11 cellular contexts compared by ENCODE assay signal in the genomic region with DNA sequence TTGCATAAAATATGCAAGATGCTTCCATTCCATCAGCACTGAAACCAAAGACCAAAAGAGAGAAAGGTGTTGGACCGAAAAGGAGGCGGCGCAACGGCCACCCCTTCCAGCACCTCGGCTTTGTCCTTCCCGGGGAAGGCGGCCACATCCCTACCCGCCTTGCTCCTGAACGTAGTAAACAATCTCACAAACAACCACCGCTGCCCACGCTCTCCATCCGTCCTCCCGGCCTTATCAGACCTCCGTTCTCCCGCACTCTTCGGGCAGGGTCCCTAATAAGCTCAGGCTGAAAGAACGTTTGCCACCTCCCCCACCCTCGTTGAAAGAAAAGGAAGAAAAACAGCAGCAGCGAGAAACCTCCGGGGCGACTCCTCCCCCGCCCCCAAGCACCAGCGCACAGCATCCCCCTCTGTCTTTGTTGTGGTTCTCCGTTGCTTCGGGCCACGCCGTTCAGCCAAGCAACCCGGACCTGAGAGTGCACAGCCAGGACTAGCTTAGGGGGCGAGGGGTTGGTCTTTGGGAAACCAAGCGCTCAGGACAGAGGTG. TPM values are rescaled to one million over a fixed set of nuclear protein-coding genes. Genes with fewer than 3 reads are reported as not detected.
DNase-seq lines count a peak whose midpoint lies in the region; ATAC-seq and TF ChIP-seq lines count a peak whose summit lies in the region.
"Had no signal": no experiment of that assay in that cellular context is flagged by ENCODE, and none has a peak within 500 bp of the region (broad histone marks: within the 10 kb centered on the region; RNA-seq: fewer than 3 reads in every experiment).

No MANE protein-coding gene starts in this region.

- CTCF ChIA-PET in CD4-positive, alpha-beta T cell (lab: Charles Lee) = no interaction called here

- WGBS in H9 (ENCODE audit: extremely low coverage, insufficient read length, low lambda C conversion rate) = no CpG with 5 or more reads among the region's 30 CpGs
- WGBS in aorta, 2 donors = 8% methylated on average over 30 of the region's 30 CpGs

- no peak for TF ChIP-seq CTCF in CD4-positive, alpha-beta T cell (IDR thresholded peaks at IDR 0.05)
- no peak for TF ChIP-seq CTCF in H9 (conservative IDR thresholded peaks at IDR 0.05)
- TF ChIP-seq CTCF in natural killer cell (IDR thresholded peaks at IDR 0.05) = no peak

- H3K36me3 ChIP-seq in aorta (ENCODE audit: control insufficient read depth in 1 of 2, insufficient read depth in 2 of 2, low read length in 1 of 2) = no peaks in the 10 kb centered on the region

- H3K23me2 ChIP-seq in H9 (ENCODE audit: insufficient read length, low read depth, low read length, poor library complexity, severe bottlenecking) = peaks cover 7% of the 10 kb centered on the region

- no peak overlapping the region for H3K14ac ChIP-seq in H9 (ENCODE audit: insufficient read depth, low read length)

- H3K4me1 Mint-ChIP-seq in CD4-positive, alpha-beta T cell (ENCODE audit: low read depth) = peaks cover 29% of the 10 kb centered on the region
- H3K4me1 Mint-ChIP-seq in H9 (peaks cover 23 to 40% of the 10 kb centered on the region in 2 experiments), natural killer cell (peaks cover 9 to 23% of the 10 kb centered on the region in 2 donors)
- peaks cover 5% of the 10 kb centered on the region for H3K4me1 Mint-ChIP-seq in activated T-helper 2 cell treated with anti-CD3 and anti-CD28 coated beads, Interferon-gamma antibody, Interleukin-2, Interleukin-4, amounts not matched to agents 10 μg/mL and 5 μg/mL and 100 μg/mL, durations not matched to agents 14 hours and 24 hours and 36 hours (ENCODE audit: low read depth)

- H2BK20ac ChIP-seq in H9 (ENCODE audit: low read depth, low read length, poor library complexity, severe bottlenecking) = no peak overlapping the region

- no peak overlapping the region for H3K4ac ChIP-seq in H9 (ENCODE audit: low read depth, low read length)

- no peak overlapping the region for H4K8ac ChIP-seq in H9 (replicated peaks; ENCODE audit: insufficient read length, low read depth, low read length)

- intact Hi-C loops in CD4-positive, alpha-beta T cell (cut with DNase I, micrococcal nuclease) = loop anchor here in 1 of 2 experiments (5.0 kb wide), 1 partner anchor 33 kb away; no protein-coding TSS in a partner anchor
- intact Hi-C loops in activated T-helper 2 cell treated with anti-CD3 and anti-CD28 coated beads, Interferon-gamma antibody, Interleukin-2, Interleukin-4, amounts not matched to agents 10 μg/mL and 5 μg/mL and 100 μg/mL, durations not matched to agents 14 hours and 24 hours and 36 hours (cut with micrococcal nuclease) = loop anchor here (2.0 to 5.0 kb wide), 2 partner anchors 31 to 1742 kb away; no protein-coding TSS in a partner anchor
- intact Hi-C loops in natural killer cell (cut with micrococcal nuclease) (loop anchor here (5.0 kb wide), 1 partner anchor 33 kb away; no protein-coding TSS in a partner anchor), aorta (cut with DNase I) (no loop called here)

- H2BK5ac ChIP-seq in H9 (ENCODE audit: insufficient read length, low read length) = no peak overlapping the region

- peaks cover 92% of the 10 kb centered on the region for H3K27me3 ChIP-seq in CD4-positive, alpha-beta T cell (ENCODE audit: control insufficient read depth, insufficient read depth, low read length)
- H3K27me3 ChIP-seq in H9 (ENCODE audit: insufficient read depth, low read length) (peaks cover 87% of the 10 kb centered on the region), aorta (ENCODE audit: control insufficient read depth in 1 of 2, insufficient read depth in 2 of 2, low read length in 1 of 2) (no peaks in the 10 kb centered on the region)

- H4K20me1 ChIP-seq in H9 (ENCODE audit: control insufficient read depth, insufficient read depth, insufficient read length) = no peaks in the 10 kb centered on the region

- H3K56ac ChIP-seq in H9 (ENCODE audit: insufficient read length, low read depth, low read length) = no peak overlapping the region

- H2BK12ac ChIP-seq in H9 (ENCODE audit: insufficient read length, low read depth, low read length) = no peak overlapping the region

- no peak overlapping the region for H3K27ac ChIP-seq in CD4-positive, alpha-beta T cell (ENCODE audit: low read depth, low read length)
- H3K27ac ChIP-seq in H9 (ENCODE audit: insufficient read length, low read depth, low read length) (no peak overlapping the region), aorta (ENCODE audit: low read depth in 1 of 2, low read length in 2 of 2) (no peak overlapping the region)

- H2AK5ac ChIP-seq in H9 (ENCODE audit: insufficient read length, low read length) = no peak overlapping the region

- POLR2A ChIA-PET in CD4-positive, alpha-beta T cell (lab: Charles Lee) = no interaction called here

- H3K18ac ChIP-seq in H9 (ENCODE audit: insufficient read length, low read depth, low read length) = no peak overlapping the region

- no peak overlapping the region for H2AFZ ChIP-seq in H9 (ENCODE audit: low read length)

- H3K4me2 ChIP-seq in H9 (ENCODE audit: insufficient read depth, insufficient read length, low read length) = peak overlapping the region; percentile 83

- in situ Hi-C loops in KBM-7 (cut with MboI; ENCODE audit: low pct_unique_long_range_greater_than_20kb, low sequenced_read_pairs) = loop anchor here (25.0 kb wide), 2 partner anchors 392 to 717 kb away; no protein-coding TSS in a partner anchor

- H3K4me1 ChIP-seq in H9 (ENCODE audit: insufficient read depth, low read length) (no peaks in the 10 kb centered on the region), aorta (ENCODE audit: control insufficient read depth in 1 of 2, insufficient read depth in 2 of 2, low read length in 2 of 2) (no peaks in the 10 kb centered on the region)

- peaks cover 86% of the 10 kb centered on the region for H3K27me3 Mint-ChIP-seq in CD4-positive, alpha-beta T cell
- H3K27me3 Mint-ChIP-seq in H9 (ENCODE audit: low read depth) (peaks cover 96% of the 10 kb centered on the region), natural killer cell (ENCODE audit: low read depth in 2 of 2) (peaks cover 66 to 72% of the 10 kb centered on the region in 2 donors)
- H3K27me3 Mint-ChIP-seq in activated T-helper 2 cell treated with anti-CD3 and anti-CD28 coated beads, Interferon-gamma antibody, Interleukin-2, Interleukin-4, amounts not matched to agents 10 μg/mL and 5 μg/mL and 100 μg/mL, durations not matched to agents 14 hours and 24 hours and 36 hours (ENCODE audit: low read depth) = peaks cover 69% of the 10 kb centered on the region

- no peak for DNase-seq in CD4-positive, alpha-beta T cell
- DNase-seq in H9 = peak; percentile 63
- no peak for DNase-seq in activated T-helper 2 cell treated with anti-CD3 and anti-CD28 coated beads, Interferon-gamma antibody, Interleukin-2, Interleukin-4, amounts not matched to agents 10 μg/mL and 5 μg/mL and 100 μg/mL, durations not matched to agents 14 hours and 24 hours and 36 hours (ENCODE audit: low spot score)
- DNase-seq in natural killer cell = no peak
- DNase-seq in central memory CD4-positive, alpha-beta T cell = no peak
- DNase-seq in aorta = no peak
- DNase-seq in KBM-7 = no peak
- DNase-seq: stimulated activated naive CD4-positive, alpha-beta T cell had no signal

- H4K5ac ChIP-seq in H9 (ENCODE audit: insufficient read length, low read depth, low read length) = no peak overlapping the region

- no peak for ATAC-seq in CD4-positive, alpha-beta T cell (ENCODE audit: poor library complexity)
- ATAC-seq in natural killer cell = no peak
- ATAC-seq in GM19351 (IDR thresholded peaks at IDR 0.05; ENCODE audit: unreplicated experiment) = no peak
- ATAC-seq in aorta (ENCODE audit: low FRiP score) = no peak

- peaks cover 80% of the 10 kb centered on the region for H3K9me3 ChIP-seq in CD4-positive, alpha-beta T cell (ENCODE audit: control insufficient read depth, low read length)
- H3K9me3 ChIP-seq in H9 (ENCODE audit: control insufficient read depth, low read depth, low read length) (no peaks in the 10 kb centered on the region), aorta (ENCODE audit: control insufficient read depth, low read length) (peaks cover 2% of the 10 kb centered on the region)

- peak overlapping the region; percentile 83 for H3K27ac Mint-ChIP-seq in CD4-positive, alpha-beta T cell
- H3K27ac Mint-ChIP-seq in H9 (no peak overlapping the region), natural killer cell (peak overlapping the region; percentile 70 to 77)
- peak overlapping the region; percentile 76 for H3K27ac Mint-ChIP-seq in activated T-helper 2 cell treated with anti-CD3 and anti-CD28 coated beads, Interferon-gamma antibody, Interleukin-2, Interleukin-4, amounts not matched to agents 10 μg/mL and 5 μg/mL and 100 μg/mL, durations not matched to agents 14 hours and 24 hours and 36 hours

- H3K4me3 Mint-ChIP-seq in CD4-positive, alpha-beta T cell = peak overlapping the region; percentile 73
- H3K4me3 Mint-ChIP-seq in H9 (peak overlapping the region; percentile 52 to 80), natural killer cell (peak overlapping the region; percentile 75)
- H3K4me3 Mint-ChIP-seq in activated T-helper 2 cell treated with anti-CD3 and anti-CD28 coated beads, Interferon-gamma antibody, Interleukin-2, Interleukin-4, amounts not matched to agents 10 μg/mL and 5 μg/mL and 100 μg/mL, durations not matched to agents 14 hours and 24 hours and 36 hours (ENCODE audit: low read depth) = no peak overlapping the region

- no peaks in the 10 kb centered on the region for H3K79me2 ChIP-seq in H9 (ENCODE audit: insufficient read depth, low read length)

- no peak overlapping the region for H2BK15ac ChIP-seq in H9 (ENCODE audit: low read depth, low read length)

- no peak overlapping the region for H3T11ph ChIP-seq in H9 (ENCODE audit: low read length)

- no peak overlapping the region for H3K23ac ChIP-seq in H9 (ENCODE audit: insufficient read length, low read depth, low read length)

- no peak overlapping the region for H3K4me3 ChIP-seq in aorta (ENCODE audit: low read length in 2 of 2)

- peaks cover 19% of the 10 kb centered on the region for H3K9me3 Mint-ChIP-seq in CD4-positive, alpha-beta T cell
- peaks cover 5 to 6% of the 10 kb centered on the region in 2 experiments; a peak in 4 of 5 replicates for H3K9me3 Mint-ChIP-seq in H9
- peaks cover 3% of the 10 kb centered on the region for H3K9me3 Mint-ChIP-seq in activated T-helper 2 cell treated with anti-CD3 and anti-CD28 coated beads, Interferon-gamma antibody, Interleukin-2, Interleukin-4, amounts not matched to agents 10 μg/mL and 5 μg/mL and 100 μg/mL, durations not matched to agents 14 hours and 24 hours and 36 hours
- peaks cover 2 to 10% of the 10 kb centered on the region in 2 donors for H3K9me3 Mint-ChIP-seq in natural killer cell

- peaks cover 43% of the 10 kb centered on the region for H3K36me3 Mint-ChIP-seq in CD4-positive, alpha-beta T cell (ENCODE audit: low read depth)
- H3K36me3 Mint-ChIP-seq in H9 (ENCODE audit: insufficient read depth in 1 of 3, low read depth in 3 of 3) = no peaks in the 10 kb centered on the region
- H3K36me3 Mint-ChIP-seq in activated T-helper 2 cell treated with anti-CD3 and anti-CD28 coated beads, Interferon-gamma antibody, Interleukin-2, Interleukin-4, amounts not matched to agents 10 μg/mL and 5 μg/mL and 100 μg/mL, durations not matched to agents 14 hours and 24 hours and 36 hours (ENCODE audit: low read depth) = peaks cover 4% of the 10 kb centered on the region
- peaks cover 33% of the 10 kb centered on the region for H3K36me3 Mint-ChIP-seq in natural killer cell

- no peak overlapping the region for H4K91ac ChIP-seq in H9 (ENCODE audit: insufficient read length, low read depth, low read length)

- H3K79me1 ChIP-seq in H9 (ENCODE audit: insufficient read depth, low read depth, low read length, poor library complexity, severe bottlenecking) = no peaks in the 10 kb centered on the region

- no peak overlapping the region for H2BK120ac ChIP-seq in H9 (ENCODE audit: low read depth, low read length, poor library complexity, severe bottlenecking)

- no peak overlapping the region for H3K9ac ChIP-seq in H9 (ENCODE audit: extremely low read depth, insufficient read length, low read length)

RNA-seq across cellular contexts. Expression of gene EVX2, which starts 4.4 kb away (rescaled TPM):
- total RNA-seq in CD4-positive, alpha-beta T cell = not detected
- not detected in 2 replicates for total RNA-seq in H9 (2021)
- not detected in 2 replicates for total RNA-seq in activated T-helper 2 cell treated with anti-CD3 and anti-CD28 coated beads, Interferon-gamma antibody, Interleukin-2, Interleukin-4, amounts not matched to agents 10 μg/mL and 5 μg/mL and 100 μg/mL, durations not matched to agents 14 hours and 24 hours and 36 hours
- total RNA-seq in natural killer cell = not detected
- not detected for total RNA-seq in aorta
- polyA plus RNA-seq in aorta = not detected
- total RNA-seq: activated CD8-positive, alpha-beta memory T cell treated with anti-CD3 and anti-CD28 coated beads for 36 hours; myocyte had no signal

RNA-seq across cellular contexts. Expression of gene HOXD13, which starts 13.2 kb away (rescaled TPM):
- not detected for total RNA-seq in CD4-positive, alpha-beta T cell
- not detected in 2 replicates for total RNA-seq in H9 (2021)
- total RNA-seq in activated T-helper 2 cell treated with anti-CD3 and anti-CD28 coated beads, Interferon-gamma antibody, Interleukin-2, Interleukin-4, amounts not matched to agents 10 μg/mL and 5 μg/mL and 100 μg/mL, durations not matched to agents 14 hours and 24 hours and 36 hours = not detected in 2 replicates
- total RNA-seq in natural killer cell = not detected
- total RNA-seq in aorta = not detected
- not detected for polyA plus RNA-seq in aorta
- total RNA-seq: activated CD8-positive, alpha-beta memory T cell treated with anti-CD3 and anti-CD28 coated beads for 36 hours; myocyte had no signal

RNA-seq across cellular contexts. Expression of gene HOXD12, which starts 20.2 kb away (rescaled TPM):
- not detected for total RNA-seq in CD4-positive, alpha-beta T cell
- total RNA-seq in H9 (2021) (not detected in 2 replicates), natural killer cell (not detected), aorta (not detected)
- not detected in 2 replicates for total RNA-seq in activated T-helper 2 cell treated with anti-CD3 and anti-CD28 coated beads, Interferon-gamma antibody, Interleukin-2, Interleukin-4, amounts not matched to agents 10 μg/mL and 5 μg/mL and 100 μg/mL, durations not matched to agents 14 hours and 24 hours and 36 hours
- polyA plus RNA-seq in aorta = not detected
- total RNA-seq: activated CD8-positive, alpha-beta memory T cell treated with anti-CD3 and anti-CD28 coated beads for 36 hours; myocyte had no signal

RNA-seq across cellular contexts. Expression of gene HOXD11, which starts 27.7 kb away (rescaled TPM):
- not detected for total RNA-seq in CD4-positive, alpha-beta T cell
- not detected in 2 replicates for total RNA-seq in H9 (2021)
- not detected in 2 replicates for total RNA-seq in activated T-helper 2 cell treated with anti-CD3 and anti-CD28 coated beads, Interferon-gamma antibody, Interleukin-2, Interleukin-4, amounts not matched to agents 10 μg/mL and 5 μg/mL and 100 μg/mL, durations not matched to agents 14 hours and 24 hours and 36 hours
- not detected for total RNA-seq in natural killer cell
- total RNA-seq in aorta = under 1 TPM in 1 of 2 donors, not detected in 1; 0.29 TPM
- polyA plus RNA-seq in aorta = not detected
- total RNA-seq: activated CD8-positive, alpha-beta memory T cell treated with anti-CD3 and anti-CD28 coated beads for 36 hours; myocyte had no signal

RNA-seq across cellular contexts. Expression of gene HOXD10, which starts 37.2 kb away (rescaled TPM):
- not detected for total RNA-seq in CD4-positive, alpha-beta T cell
- total RNA-seq in H9 (2021) = not detected in 2 replicates
- total RNA-seq in activated T-helper 2 cell treated with anti-CD3 and anti-CD28 coated beads, Interferon-gamma antibody, Interleukin-2, Interleukin-4, amounts not matched to agents 10 μg/mL and 5 μg/mL and 100 μg/mL, durations not matched to agents 14 hours and 24 hours and 36 hours = not detected in 2 replicates
- total RNA-seq in natural killer cell = not detected
- 1 to 10 TPM in 1 of 2 donors, not detected in 1; 1.4 TPM for total RNA-seq in aorta
- not detected for polyA plus RNA-seq in aorta
- total RNA-seq: activated CD8-positive, alpha-beta memory T cell treated with anti-CD3 and anti-CD28 coated beads for 36 hours; myocyte had no signal

Comparison
In these comparisons a context has a peak if more than half of its experiments do, and no peak if none do; other contexts are left out.
1. H3K27ac Mint-ChIP-seq: peak in CD4-positive, alpha-beta T cell (single experiment), activated T-helper 2 cell treated with anti-CD3 and anti-CD28 coated beads, Interferon-gamma antibody, Interleukin-2, Interleukin-4, amounts not matched to agents 10 μg/mL and 5 μg/mL and 100 μg/mL, durations not matched to agents 14 hours and 24 hours and 36 hours (single experiment) and natural killer cell (2 of 2); none in H9 (0 of 3).
2. intact Hi-C loops: an anchor here in activated T-helper 2 cell treated with anti-CD3 and anti-CD28 coated beads, Interferon-gamma antibody, Interleukin-2, Interleukin-4, amounts not matched to agents 10 μg/mL and 5 μg/mL and 100 μg/mL, durations not matched to agents 14 hours and 24 hours and 36 hours (2.0 to 5.0 kb wide) and natural killer cell (5.0 kb wide); none called in aorta.